In the genomic region with DNA sequence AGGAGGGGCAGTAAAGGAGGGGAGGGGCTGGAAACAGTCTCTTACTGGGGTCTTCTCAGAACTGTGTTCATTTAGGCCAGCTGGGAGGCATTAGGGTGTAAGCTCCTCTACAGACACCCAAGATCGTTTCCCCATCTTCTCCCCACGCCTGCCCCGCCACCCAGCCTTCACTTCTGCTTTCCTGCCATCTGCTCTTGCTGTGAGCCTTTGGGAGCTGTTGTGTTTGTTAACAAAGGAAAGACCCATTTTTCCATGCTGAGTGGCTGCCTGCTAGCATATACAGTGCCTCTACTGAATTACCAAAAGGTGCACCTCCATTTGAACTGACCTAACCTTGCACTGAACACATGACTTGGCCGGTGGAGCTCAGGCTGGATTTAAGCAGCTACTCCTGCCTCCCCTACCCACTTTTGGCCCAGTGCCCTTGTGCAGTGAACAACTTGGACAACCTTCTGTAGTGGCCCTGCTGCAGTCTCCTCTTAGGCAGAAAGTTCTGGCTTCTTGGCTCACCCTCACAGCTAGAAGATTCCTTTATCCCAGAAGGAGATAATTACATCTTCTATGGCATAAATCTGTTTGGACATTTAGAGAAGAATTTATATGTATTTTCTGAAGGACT, we compare ENCODE assay signal across 13 cellular contexts.
DNase-seq lines count a peak whose midpoint lies in the region; ATAC-seq and TF ChIP-seq lines count a peak whose summit lies in the region.
"Had no signal": no experiment of that assay in that cellular context is flagged by ENCODE, and none has a peak within 500 bp of the region (broad histone marks: within the 10 kb centered on the region; RNA-seq: fewer than 3 reads in every experiment).

No MANE protein-coding gene starts in this region.

- no peaks in the 10 kb centered on the region for H3K79me2 ChIP-seq in OCI-LY7 (ENCODE audit: insufficient read depth, low read depth, low read length)

- no TSS peak for BruUV-seq in OCI-LY7 (replicated peaks; lab: Mats Ljungman, UMichigan)

- no peak for TF ChIP-seq CTCF in OCI-LY7 (conservative IDR thresholded peaks at IDR 0.05; ENCODE audit: low read length)
- TF ChIP-seq CTCF in heart right ventricle (IDR thresholded peaks at IDR 0.05) = no peak

- intact Hi-C loops in OCI-LY7 (cut with micrococcal nuclease; ENCODE audit: unreplicated experiment) (no loop called here), heart right ventricle (cut with DNase I) (loop anchor here in 1 of 10 donors (10.0 kb wide), 1 partner anchor 182 kb away; a partner anchor contains a TSS)

- H3K4me2 ChIP-seq in OCI-LY7 (ENCODE audit: low read length) = peak overlapping the region; percentile 45

- H3K27ac ChIP-seq in OCI-LY7 (ENCODE audit: low read depth, low read length, poor library complexity, severe bottlenecking) (peak overlapping the region; percentile 60), heart right ventricle (peak overlapping the region in 1 of 10 donors; percentile 74)
- H3K27ac ChIP-seq: body of pancreas had no signal

- peak in 5 of 8 donors; percentile 41 to 64 (median 56) for ATAC-seq in heart right ventricle
- ATAC-seq in stimulated activated naive B cell treated with anti-CD40 and anti-IgM and Interleukin-4, amounts not matched to agents 10 μg/mL and 1 μg/mL and 100 μg/mL, for 72 hours (replicated peaks) = peak; percentile 57 to 63
- ATAC-seq: body of pancreas had no signal

- DNase-seq in NCI-H82 (lab: John Stamatoyannopoulos, UW) (peak; percentile 30), NCI-H82 treated with DMSO at 0.1 percent for 48 hours (lab: John Stamatoyannopoulos, UW; ENCODE audit: unreplicated experiment) (no peak), OCI-LY7 (ENCODE audit: low spot score) (peak; percentile 72), heart right ventricle (peak in 1 of 2 donors; percentile 23), D341Med (ENCODE audit: low spot score) (no peak), NCI-H1436 (lab: John Stamatoyannopoulos, UW) (no peak), HUDEP-2 (lab: John Stamatoyannopoulos, UW; ENCODE audit: unreplicated experiment in 76 of 76) (no peak)
- peak; percentile 28 for DNase-seq in stimulated activated naive B cell treated with anti-CD40 and anti-IgM and Interleukin-4, amounts not matched to agents 10 μg/mL and 1 μg/mL and 100 μg/mL, for 72 hours
- DNase-seq: activated CD4-positive, alpha-beta T cell treated with anti-CD3 and anti-CD28 coated beads, Interleukin-2, amount 50 U/mL, for 1 hour; activated effector memory CD4-positive, alpha-beta T cell treated with Interleukin-2 at 50 U/mL for 16 hours; body of pancreas; mammary epithelial cell; NCI-H510A had no signal

- no peaks in the 10 kb centered on the region for H4K20me1 ChIP-seq in OCI-LY7 (ENCODE audit: insufficient read depth, low read length)

- peaks cover 0 to 5% (median 0%) of the 10 kb centered on the region in 7 donors for H3K27me3 ChIP-seq in heart right ventricle
- H3K27me3 ChIP-seq: body of pancreas had no signal

- POLR2A ChIA-PET in OCI-LY7 (lab: Charles Lee) = no interaction called here

- CTCF ChIA-PET in OCI-LY7 (lab: Charles Lee; ENCODE audit: unreplicated experiment) = no interaction called here

- peaks cover 0 to 1% of the 10 kb centered on the region in 2 donors for H3K36me3 Mint-ChIP-seq in stimulated activated naive B cell treated with anti-CD40 and anti-IgM and Interleukin-4, amounts not matched to agents 10 μg/mL and 1 μg/mL and 100 μg/mL, for 72 hours

- H3K4me3 ChIP-seq in OCI-LY7 (ENCODE audit: low read depth, low read length, poor library complexity, severe bottlenecking) = no peak overlapping the region
- H3K4me3 ChIP-seq in heart right ventricle = no peak overlapping the region
- H3K4me3 ChIP-seq: body of pancreas had no signal

- H3K9me3 Mint-ChIP-seq in stimulated activated naive B cell treated with anti-CD40 and anti-IgM and Interleukin-4, amounts not matched to agents 10 μg/mL and 1 μg/mL and 100 μg/mL, for 72 hours = no peaks in the 10 kb centered on the region

- WGBS in heart right ventricle, 2 donors = 77 to 83% methylated on average over 4 of the region's 4 CpGs

- no peaks in the 10 kb centered on the region for H3K36me3 ChIP-seq in OCI-LY7 (ENCODE audit: insufficient read depth, low read length)
- no peaks in the 10 kb centered on the region for H3K36me3 ChIP-seq in heart right ventricle

- H3K4me3 Mint-ChIP-seq in stimulated activated naive B cell treated with anti-CD40 and anti-IgM and Interleukin-4, amounts not matched to agents 10 μg/mL and 1 μg/mL and 100 μg/mL, for 72 hours = no peak overlapping the region

- H3K4me1 Mint-ChIP-seq in stimulated activated naive B cell treated with anti-CD40 and anti-IgM and Interleukin-4, amounts not matched to agents 10 μg/mL and 1 μg/mL and 100 μg/mL, for 72 hours = peaks cover 51 to 74% of the 10 kb centered on the region in 2 donors

- no peaks in the 10 kb centered on the region for H3K9me2 ChIP-seq in OCI-LY7 (ENCODE audit: insufficient read depth, low read length)

- H3K4me1 ChIP-seq in OCI-LY7 (ENCODE audit: insufficient read depth, low read length, poor library complexity, severe bottlenecking) (peaks cover 88% of the 10 kb centered on the region), heart right ventricle (peaks cover 0 to 53% (median 12%) of the 10 kb centered on the region in 9 donors)
- H3K4me1 ChIP-seq: body of pancreas had no signal

- no peak overlapping the region for H3K27ac Mint-ChIP-seq in stimulated activated naive B cell treated with anti-CD40 and anti-IgM and Interleukin-4, amounts not matched to agents 10 μg/mL and 1 μg/mL and 100 μg/mL, for 72 hours

- no peaks in the 10 kb centered on the region for H3K27me3 Mint-ChIP-seq in stimulated activated naive B cell treated with anti-CD40 and anti-IgM and Interleukin-4, amounts not matched to agents 10 μg/mL and 1 μg/mL and 100 μg/mL, for 72 hours

- H3K9me3 ChIP-seq in OCI-LY7 (ENCODE audit: low read length) (no peaks in the 10 kb centered on the region), heart right ventricle (no peaks in the 10 kb centered on the region)
- H3K9me3 ChIP-seq: body of pancreas had no signal

- H2AFZ ChIP-seq in OCI-LY7 (ENCODE audit: low read length) = peak overlapping the region; percentile 33; the same call in 1 of the 2 replicates

Comparison
In these comparisons a context has a peak if more than half of its experiments do, and no peak if none do; other contexts are left out.
1. DNase-seq: peak in NCI-H82 (single experiment), OCI-LY7 (single experiment) and stimulated activated naive B cell treated with anti-CD40 and anti-IgM and Interleukin-4, amounts not matched to agents 10 μg/mL and 1 μg/mL and 100 μg/mL, for 72 hours (single experiment); none in NCI-H82 treated with DMSO at 0.1 percent for 48 hours (single experiment), D341Med (single experiment), NCI-H1436 (single experiment) and HUDEP-2 (0 of 76).